Comparison of ENCODE assay signal across 9 cellular contexts in the genomic region with DNA sequence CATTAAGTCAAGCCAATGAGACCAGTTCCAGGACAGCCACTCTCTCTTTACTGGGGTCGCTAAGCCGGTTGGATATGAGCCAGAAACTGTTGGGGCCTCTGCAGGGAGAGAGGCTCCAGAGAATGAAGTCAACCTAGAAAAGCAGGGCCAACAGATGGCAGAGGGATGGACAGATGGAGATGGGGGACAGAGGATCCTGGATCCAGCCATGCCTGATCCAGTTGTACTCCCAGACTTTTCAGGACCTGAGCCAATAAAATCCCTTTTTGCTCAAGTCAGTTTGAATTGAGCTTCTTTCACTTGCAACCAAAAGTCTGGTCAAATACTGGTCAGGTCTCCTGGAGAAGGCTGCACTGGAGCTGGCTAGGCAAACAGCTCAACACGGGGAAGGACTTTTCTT. TPM values are rescaled to one million over a fixed set of nuclear protein-coding genes. Genes with fewer than 3 reads are reported as not detected.
DNase-seq lines count a peak whose midpoint lies in the region; ATAC-seq, FAIRE-seq and TF ChIP-seq lines count a peak whose summit lies in the region.
"Had no signal": no experiment of that assay in that cellular context is flagged by ENCODE, and none has a peak within 500 bp of the region (broad histone marks: within the 10 kb centered on the region; RNA-seq: fewer than 3 reads in every experiment).

No MANE protein-coding gene starts in this region.

- CTCF ChIA-PET in RWPE1 (lab: Yijun Ruan, JAX): interaction anchor here (0.7 to 1.4 kb wide), 3 partner anchors 61 to 231 kb away, joined by 3 to 5 read pairs (median 4); no protein-coding TSS in a partner anchor

- no peak overlapping the region for H2BK15ac ChIP-seq in H9 (ENCODE audit: low read depth, low read length)

- no peak overlapping the region for H4K91ac ChIP-seq in H9 (ENCODE audit: insufficient read length, low read depth, low read length)

- H3K4me2 ChIP-seq in H9 (ENCODE audit: insufficient read depth, insufficient read length, low read length): peak overlapping the region; percentile 92

- no peak overlapping the region for H3K9ac ChIP-seq in H9 (ENCODE audit: extremely low read depth, insufficient read length, low read length)

- H3K9me3 Mint-ChIP-seq in H9: no peaks in the 10 kb centered on the region; a peak in 1 of 5 replicates

- TF ChIP-seq POLR2A in esophagus squamous epithelium (IDR thresholded peaks at IDR 0.05): no peak

- no peak overlapping the region for H3K56ac ChIP-seq in H9 (ENCODE audit: insufficient read length, low read depth, low read length)

- H3K4me1 ChIP-seq in H9 (ENCODE audit: insufficient read depth, low read length) (peaks cover 16% of the 10 kb centered on the region), esophagus squamous epithelium (peaks cover 18 to 83% (median 26%) of the 10 kb centered on the region in 3 donors), psoas muscle (peaks cover 32% of the 10 kb centered on the region), foreskin keratinocyte (peaks cover 19% of the 10 kb centered on the region)

- peaks cover 43% of the 10 kb centered on the region in 2 experiments for H3K4me1 Mint-ChIP-seq in H9

- no peak overlapping the region for H3K23ac ChIP-seq in H9 (ENCODE audit: insufficient read length, low read depth, low read length)

- H2AK5ac ChIP-seq in H9 (ENCODE audit: insufficient read length, low read length): no peak overlapping the region

- H3K4me3 ChIP-seq in esophagus squamous epithelium (peak overlapping the region; percentile 74 to 92 (median 80)), psoas muscle (peak overlapping the region; percentile 81)

- ATAC-seq in psoas muscle: no peak
- ATAC-seq in foreskin keratinocyte: no peak

- no peak overlapping the region for H3K18ac ChIP-seq in H9 (ENCODE audit: insufficient read length, low read depth, low read length)

- TF ChIP-seq CTCF in H9 (conservative IDR thresholded peaks at IDR 0.05) (no peak), RWPE1 (conservative IDR thresholded peaks at IDR 0.05; ENCODE audit: low read depth) (no peak), esophagus squamous epithelium (IDR thresholded peaks at IDR 0.05) (no peak), psoas muscle (IDR thresholded peaks at IDR 0.05) (no peak), foreskin keratinocyte (conservative IDR thresholded peaks at IDR 0.05) (no peak)

- no peak overlapping the region for H2BK5ac ChIP-seq in H9 (ENCODE audit: insufficient read length, low read length)

- H4K8ac ChIP-seq in H9 (replicated peaks; ENCODE audit: insufficient read length, low read depth, low read length): no peak overlapping the region

- H3K36me3 ChIP-seq in esophagus squamous epithelium (peaks cover 0 to 41% (median 0%) of the 10 kb centered on the region in 3 donors), psoas muscle (ENCODE audit: insufficient read depth in 1 of 2, low read depth in 1 of 2) (peaks cover 0 to 9% of the 10 kb centered on the region in 2 donors)

- H3K9me3 ChIP-seq in H9 (ENCODE audit: control insufficient read depth, low read depth, low read length): no peaks in the 10 kb centered on the region
- H3K9me3 ChIP-seq in esophagus squamous epithelium: no peaks in the 10 kb centered on the region
- H3K9me3 ChIP-seq in psoas muscle: no peaks in the 10 kb centered on the region

- H3K36me3 Mint-ChIP-seq in H9 (ENCODE audit: insufficient read depth in 1 of 3, low read depth in 3 of 3): peaks cover 55 to 65% (median 56%) of the 10 kb centered on the region in 3 experiments

- H3K27ac ChIP-seq in H9 (ENCODE audit: insufficient read length, low read depth, low read length) (no peak overlapping the region), RWPE1 (peak overlapping the region; percentile 93), esophagus squamous epithelium (peak overlapping the region; percentile 83 to 93 (median 90)), psoas muscle (peak overlapping the region; percentile 78), foreskin keratinocyte (no peak overlapping the region)

- no CpG with 5 or more reads among the region's 3 CpGs for WGBS in H9 (ENCODE audit: extremely low coverage, insufficient read length, low lambda C conversion rate)
- 42 to 45% methylated on average over 2 of the region's 3 CpGs for WGBS in esophagus squamous epithelium, 2 donors
- WGBS in psoas muscle, 3 donors: 68 to 79% (median 70%) methylated on average over 3 of the region's 3 CpGs

- no peaks in the 10 kb centered on the region for H4K20me1 ChIP-seq in H9 (ENCODE audit: control insufficient read depth, insufficient read depth, insufficient read length)

- H3K4me3 Mint-ChIP-seq in H9: peak overlapping the region; percentile 92 to 94

- POLR2A ChIA-PET in RWPE1 (lab: Yijun Ruan, JAX; ENCODE audit: low non-redundant PET): interaction anchor here (1.1 kb wide), 1 partner anchor 38 kb away, joined by 4 read pairs; no protein-coding TSS in a partner anchor

- H4K5ac ChIP-seq in H9 (ENCODE audit: insufficient read length, low read depth, low read length): no peak overlapping the region

- no peak for FAIRE-seq in HTR-8/SVneo (lab: Jason Lieb, UNC)
- FAIRE-seq: frontal cortex had no signal

- H2BK20ac ChIP-seq in H9 (ENCODE audit: low read depth, low read length, poor library complexity, severe bottlenecking): no peak overlapping the region

- no peak overlapping the region for H2AFZ ChIP-seq in H9 (ENCODE audit: low read length)

- H2BK12ac ChIP-seq in H9 (ENCODE audit: insufficient read length, low read depth, low read length): no peak overlapping the region

- H3K14ac ChIP-seq in H9 (ENCODE audit: insufficient read depth, low read length): no peak overlapping the region

- no peak overlapping the region for H3T11ph ChIP-seq in H9 (ENCODE audit: low read length)

- intact Hi-C loops in esophagus squamous epithelium (cut with DNase I): loop anchor here (10.0 kb wide), 1 partner anchor 60 kb away; no protein-coding TSS in a partner anchor
- intact Hi-C loops in psoas muscle (cut with DNase I): loop anchor here (5.0 kb wide), 2 partner anchors 43 to 58 kb away; no protein-coding TSS in a partner anchor

- H3K23me2 ChIP-seq in H9 (ENCODE audit: insufficient read length, low read depth, low read length, poor library complexity, severe bottlenecking): peaks cover 15% of the 10 kb centered on the region

- no peak overlapping the region for H3K4ac ChIP-seq in H9 (ENCODE audit: low read depth, low read length)

- H3K27ac Mint-ChIP-seq in H9: peak overlapping the region; percentile 20 to 93 (median 82); a peak in 6 of 7 replicates

- H3K27me3 ChIP-seq in H9 (ENCODE audit: insufficient read depth, low read length): no peaks in the 10 kb centered on the region
- H3K27me3 ChIP-seq in esophagus squamous epithelium: no peaks in the 10 kb centered on the region
- H3K27me3 ChIP-seq in psoas muscle (ENCODE audit: insufficient read depth in 3 of 3, low read length in 2 of 3): no peaks in the 10 kb centered on the region
- no peaks in the 10 kb centered on the region for H3K27me3 ChIP-seq in foreskin keratinocyte

- DNase-seq in H9: no peak
- DNase-seq in RWPE1 (ENCODE audit: low spot score): no peak
- DNase-seq in esophagus squamous epithelium (lab: John Stamatoyannopoulos, UW): no peak
- no peak for DNase-seq in psoas muscle
- DNase-seq in HTR-8/SVneo (ENCODE audit: insufficient read length, low spot score): no peak
- DNase-seq in NCI-H526 (lab: John Stamatoyannopoulos, UW): no peak
- DNase-seq in foreskin keratinocyte: no peak
- DNase-seq: H7 had no signal

- peaks cover 8% of the 10 kb centered on the region for H3K79me1 ChIP-seq in H9 (ENCODE audit: insufficient read depth, low read depth, low read length, poor library complexity, severe bottlenecking)

- peaks cover 56% of the 10 kb centered on the region for H3K79me2 ChIP-seq in H9 (ENCODE audit: insufficient read depth, low read length)

- H2BK120ac ChIP-seq in H9 (ENCODE audit: low read depth, low read length, poor library complexity, severe bottlenecking): no peak overlapping the region

- H3K27me3 Mint-ChIP-seq in H9 (ENCODE audit: low read depth): no peaks in the 10 kb centered on the region

RNA-seq across cellular contexts. Expression of gene DHCR24, which starts 2.2 kb away (rescaled TPM):
- 318 and 340 TPM in 2 replicates for total RNA-seq in H9 (2021)
- total RNA-seq in esophagus squamous epithelium: 100 to 1,000 TPM; 285 to 499 (median 340) TPM
- 100 to 1,000 TPM in 3 of 4 donors, 10 to 100 TPM in 1; 64.4 to 215 (median 129) TPM for total RNA-seq in psoas muscle
- 100 to 1,000 TPM in 1 of 3 donors, 10 to 100 TPM in 1, 1 to 10 TPM in 1; 8.8 to 164 (median 70.7) TPM for polyA plus RNA-seq in psoas muscle
- total RNA-seq in foreskin keratinocyte: 257 and 310 TPM in 2 replicates
- polyA plus RNA-seq in foreskin keratinocyte: 141 and 185 TPM in 2 replicates

Comparison
In these comparisons a context has a peak if more than half of its experiments do, and no peak if none do; other contexts are left out.
1. H3K27ac ChIP-seq: peak in RWPE1 (single experiment), esophagus squamous epithelium (4 of 4) and psoas muscle (single experiment); none in H9 (single experiment) and foreskin keratinocyte (single experiment).